In the genomic region with DNA sequence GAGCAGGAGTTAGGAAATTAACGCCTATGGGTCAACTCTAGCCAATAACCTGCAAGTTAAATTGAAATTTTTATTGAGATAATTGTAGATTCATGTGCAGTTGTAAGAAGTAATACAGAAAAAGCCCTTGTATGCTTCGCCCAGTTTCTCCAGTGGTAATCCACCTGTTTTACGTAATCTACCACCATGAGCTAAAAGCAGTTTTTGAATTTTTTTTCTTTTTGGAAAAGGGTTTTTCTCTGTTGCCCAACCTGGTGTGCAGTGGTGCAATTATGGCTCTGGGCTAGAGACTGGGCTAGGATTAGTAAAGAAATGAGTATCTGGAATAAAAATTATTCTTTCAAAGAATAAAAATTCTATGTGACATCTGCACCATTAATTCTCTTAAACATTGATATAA, we compare ENCODE assay signal across 25 cellular contexts.
"Had no signal": no experiment of that assay in that cellular context is flagged by ENCODE, and none has a peak within 500 bp of the region (broad histone marks: within the 10 kb centered on the region; RNA-seq: fewer than 3 reads in every experiment).

No MANE protein-coding gene starts in this region.

- H3K27ac ChIP-seq: colonic mucosa, coronary artery, dorsolateral prefrontal cortex, epithelial cell of prostate, esophagus muscularis mucosa, esophagus squamous epithelium, foreskin keratinocyte, gastrocnemius medialis, gastroesophageal sphincter, heart left ventricle, heart right ventricle had no signal

- H3K27me3 ChIP-seq: colonic mucosa, dorsolateral prefrontal cortex, esophagus muscularis mucosa, esophagus squamous epithelium, foreskin keratinocyte, gastrocnemius medialis, gastroesophageal sphincter, heart left ventricle, heart right ventricle had no signal

- H3K9me3 ChIP-seq: colonic mucosa, esophagus muscularis mucosa, esophagus squamous epithelium, gastrocnemius medialis, gastroesophageal sphincter, heart right ventricle had no signal

- FAIRE-seq: colon, endometrium, frontal cortex had no signal

- DNase-seq: colonic mucosa; cortex of kidney; dermis blood vessel endothelial cell; dorsolateral prefrontal cortex; effector CD4-positive, alpha-beta T cell; effector CD8-positive, alpha-beta T cell; effector memory CD4-positive, alpha-beta T cell; effector memory CD8-positive, alpha-beta T cell; endodermal cell; esophagus squamous epithelium; foreskin fibroblast; foreskin keratinocyte; gastrocnemius medialis; glutamatergic neuron; head of caudate nucleus; heart left ventricle; heart right ventricle had no signal

- H3K27ac Mint-ChIP-seq: dendritic cell treated with granulocyte-macrophage colony-stimulating factor and Interleukin-4, amounts not matched to agents 40 ng/mL and 50 ng/mL, for 4 days; effector memory CD8-positive, alpha-beta T cell; endodermal cell had no signal

- H3K4me3 Mint-ChIP-seq: dendritic cell treated with granulocyte-macrophage colony-stimulating factor and Interleukin-4, amounts not matched to agents 40 ng/mL and 50 ng/mL, for 4 days; effector memory CD8-positive, alpha-beta T cell; endodermal cell had no signal

- H3K36me3 ChIP-seq: colonic mucosa, gastrocnemius medialis, heart left ventricle, heart right ventricle had no signal

- H3K4me3 ChIP-seq: colonic mucosa, coronary artery, dorsolateral prefrontal cortex, esophagus muscularis mucosa, esophagus squamous epithelium, gastrocnemius medialis, gastroesophageal sphincter, heart left ventricle, heart right ventricle had no signal

- H3K4me1 ChIP-seq: colonic mucosa, esophagus muscularis mucosa, esophagus squamous epithelium, foreskin keratinocyte, gastrocnemius medialis, gastroesophageal sphincter, heart left ventricle, heart right ventricle had no signal

- H3K27me3 Mint-ChIP-seq: dendritic cell treated with granulocyte-macrophage colony-stimulating factor and Interleukin-4, amounts not matched to agents 40 ng/mL and 50 ng/mL, for 4 days; effector memory CD8-positive, alpha-beta T cell had no signal

- H3K9me3 Mint-ChIP-seq: dendritic cell treated with granulocyte-macrophage colony-stimulating factor and Interleukin-4, amounts not matched to agents 40 ng/mL and 50 ng/mL, for 4 days; effector memory CD8-positive, alpha-beta T cell; endodermal cell had no signal
